Comparison of ENCODE assay signal across 7 cellular contexts in the genomic region with DNA sequence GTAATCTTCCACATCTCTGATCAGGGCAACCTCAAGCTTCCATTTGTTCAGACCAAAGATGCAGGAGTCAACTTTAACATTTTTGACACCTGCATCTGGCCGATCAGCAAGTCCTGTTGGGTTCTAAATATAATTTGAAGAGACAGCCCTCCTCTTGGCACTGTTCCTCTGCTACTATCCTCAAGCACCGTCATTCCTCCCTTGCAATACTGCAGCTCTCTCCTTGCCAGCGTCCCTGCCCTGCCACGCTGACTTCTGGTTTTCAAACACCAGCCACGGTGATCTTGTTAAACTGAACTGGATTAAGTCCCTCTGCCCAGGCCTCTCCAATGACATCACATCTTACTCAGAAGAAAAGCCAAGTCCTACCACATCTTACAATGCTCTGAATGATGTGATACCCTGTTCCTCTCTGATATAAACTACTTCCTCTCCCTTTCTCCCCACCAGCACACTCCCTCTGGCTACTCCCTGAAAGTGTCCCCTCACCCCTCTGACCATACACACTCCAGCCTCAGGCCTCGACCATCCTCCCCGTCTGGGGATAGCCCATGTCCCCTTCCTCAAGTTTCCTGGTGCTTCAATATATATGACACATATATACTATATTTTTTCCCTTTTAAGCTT.
DNase-seq lines count a peak whose midpoint lies in the region; ATAC-seq, FAIRE-seq and TF ChIP-seq lines count a peak whose summit lies in the region.
"Not testable (repeated sequence)": the region's sequence is repeated elsewhere in the genome, so short reads cannot be mapped to it uniquely, and the experiment has no call there.

No MANE protein-coding gene starts in this region.

- H2AFZ ChIP-seq in GM12878 (ENCODE audit: control insufficient read depth, low read depth, low read length): not testable (repeated sequence)

- TF ChIP-seq POLR2A in GM12878 (IDR thresholded peaks at IDR 0.05; ENCODE audit: low read depth, low read length): not testable (repeated sequence)

- H3K79me2 ChIP-seq in GM12878 (ENCODE audit: control insufficient read depth, insufficient read depth, low read length): not testable (repeated sequence)

- RAD21 ChIA-PET in GM12878 (lab: Charles Lee; ENCODE audit: unreplicated experiment): not testable (repeated sequence)

- WGBS in GM12878 (ENCODE audit: insufficient coverage, insufficient replicate concordance, low lambda C conversion rate, missing lambda C conversion rate): 9% methylated on average over 6 of the region's 7 CpGs
- 32 to 34% methylated on average over 6 to 7 of the region's 7 CpGs for WGBS in heart right ventricle, 2 donors

- TF ChIP-seq RAD21 in GM12878 (IDR thresholded peaks at IDR 0.05; ENCODE audit: insufficient read depth, low read depth, low read length): not testable (repeated sequence)

- DNase-seq in MV-4-11 (lab: John Stamatoyannopoulos, UW) (peak; percentile 11), NCI-H82 treated with DMSO at 0.1 percent for 48 hours (lab: John Stamatoyannopoulos, UW; ENCODE audit: unreplicated experiment) (peak; percentile 9), heart right ventricle (peak in 1 of 2 donors; percentile 9)
- not testable (repeated sequence) for DNase-seq in GM12878 (ENCODE audit: low read depth, low spot score); Right ventricle myocardium inferior (ENCODE audit: missing footprints); left ventricle myocardium superior; upper lobe of right lung

- not testable (repeated sequence) for TF ChIP-seq EP300 in GM12878 (IDR thresholded peaks at IDR 0.05; ENCODE audit: borderline replicate concordance in 1 of 2, control insufficient read depth in 1 of 2, low read depth in 2 of 2, low read length in 2 of 2)

- not testable (repeated sequence) for TF ChIP-seq CTCF in GM12878 (IDR thresholded peaks at IDR 0.05 in 2 of 3, conservative IDR thresholded peaks at IDR 0.05 in 1 of 3; ENCODE audit: control insufficient read depth in 2 of 3, extremely low read depth in 1 of 3, insufficient read depth in 1 of 3, low read depth in 3 of 3, low read length in 3 of 3); heart right ventricle (IDR thresholded peaks at IDR 0.05); upper lobe of right lung (IDR thresholded peaks at IDR 0.05)

- H3K4me2 ChIP-seq in GM12878 (ENCODE audit: control insufficient read depth, insufficient read depth): not testable (repeated sequence)

- CTCF ChIA-PET in GM12878 (lab: Yijun Ruan, JAX): not testable (repeated sequence)

- SMC1A ChIA-PET in GM12878 (lab: Charles Lee; ENCODE audit: uncharacterized antibody, unreplicated experiment): not testable (repeated sequence)

- not testable (repeated sequence) for H3K4me3 ChIP-seq in GM12878, heart right ventricle, upper lobe of right lung

- ATAC-seq in GM12878 (peak; percentile 70), Right ventricle myocardium inferior (peak; percentile 93), heart right ventricle (peak; percentile 25 to 92 (median 74)), left ventricle myocardium superior (peak; percentile 99), upper lobe of right lung (peak; percentile 27)

- not testable (repeated sequence) for H4K20me1 ChIP-seq in GM12878 (ENCODE audit: control insufficient read depth, insufficient read depth)

- H3K27ac ChIP-seq in GM12878 (ENCODE audit: control insufficient read depth, insufficient read depth); heart right ventricle; upper lobe of right lung: not testable (repeated sequence)

- not testable (repeated sequence) for BruUV-seq in GM12878 (replicated peaks; lab: Mats Ljungman, UMichigan)

- not testable (repeated sequence) for H3K9me3 ChIP-seq in GM12878 (replicated peaks; ENCODE audit: control insufficient read depth, insufficient read depth, low read length); heart right ventricle; upper lobe of right lung

- FAIRE-seq in GM12878 (lab: Jason Lieb, UNC): not testable (repeated sequence)

- not testable (repeated sequence) for H3K4me1 ChIP-seq in GM12878 (ENCODE audit: control insufficient read depth, insufficient read depth, low read length); heart right ventricle; upper lobe of right lung

- intact Hi-C loops in GM12878 (cut with micrococcal nuclease; ENCODE audit: unreplicated experiment); Right ventricle myocardium inferior (cut with DNase I); heart right ventricle (cut with DNase I); left ventricle myocardium superior (cut with micrococcal nuclease); upper lobe of right lung (cut with DNase I): not testable (repeated sequence)

- not testable (repeated sequence) for H3K9ac ChIP-seq in GM12878 (ENCODE audit: control insufficient read depth, insufficient read depth, low read length)

- in situ Hi-C loops in GM12878 (cut with MboI): not testable (repeated sequence)

- not testable (repeated sequence) for H3K27me3 ChIP-seq in GM12878 (replicated peaks in 1 of 2; ENCODE audit: control insufficient read depth in 2 of 2, insufficient read depth in 2 of 2, low read length in 1 of 2); heart right ventricle; upper lobe of right lung

- POLR2A ChIA-PET in GM12878 (lab: Charles Lee): not testable (repeated sequence)

- H3K36me3 ChIP-seq in GM12878 (ENCODE audit: control insufficient read depth in 2 of 2, insufficient read depth in 2 of 2, low read length in 1 of 2); heart right ventricle; upper lobe of right lung: not testable (repeated sequence)

Comparison
In these comparisons a context has a peak if more than half of its experiments do, and no peak if none do; other contexts are left out.
1. ATAC-seq: peak in every context shown above with its lines; median percentile 99 in left ventricle myocardium superior; 93 in Right ventricle myocardium inferior; 74 in heart right ventricle; 70 in GM12878; 27 in upper lobe of right lung.